In genomic region chr7:87391020-87391701, GRCh38 we compare ENCODE assay signal across 1 cellular context.
TF ChIP-seq lines count a peak whose summit lies in the region.

No MANE protein-coding gene starts in this region.

TF ChIP-seq in K562, 482 proteins besides CTCF, POLR2A, EP300 and RAD21 (continued from another document and continues in another):
- TF ChIP-seq PKNOX1 (IDR thresholded peaks at IDR 0.05) (peak; percentile 81), ARID2 (IDR thresholded peaks at IDR 0.05) (no peak), STAT5B (CRISPR knock-in tag; IDR thresholded peaks at IDR 0.05) (no peak), CHD4 (IDR thresholded peaks at IDR 0.05; ENCODE audit: insufficient read depth, insufficient replicate concordance, low read depth, low read length, poor library complexity, severe bottlenecking) (no peak), ZBED1 (IDR thresholded peaks at IDR 0.05) (no peak), HMG20A (CRISPR knock-in tag; conservative IDR thresholded peaks at IDR 0.05) (no peak), NCOA2 (IDR thresholded peaks at IDR 0.05; ENCODE audit: partially characterized antibody in 2 of 2) (no peak), TSC22D4 (tag; IDR thresholded peaks at IDR 0.05) (no peak), DNMT1 (IDR thresholded peaks at IDR 0.05) (no peak), MCM3 (IDR thresholded peaks at IDR 0.05) (no peak), SIRT6 (IDR thresholded peaks at IDR 0.05; ENCODE audit: low read depth, low read length) (no peak), ZNF444 (CRISPR knock-in tag; IDR thresholded peaks at IDR 0.05) (no peak), PYGO2 (tag; IDR thresholded peaks at IDR 0.05) (no peak), ZFP36 (IDR thresholded peaks at IDR 0.05; ENCODE audit: low read depth, low read length, partially characterized antibody) (no peak), KLF10 (CRISPR knock-in tag; IDR thresholded peaks at IDR 0.05) (no peak), ZNF316 (IDR thresholded peaks at IDR 0.05) (peak; percentile 84), FOXP4 (CRISPR knock-in tag; IDR thresholded peaks at IDR 0.05; ENCODE audit: borderline replicate concordance) (no peak), PTBP1 (IDR thresholded peaks at IDR 0.05; ENCODE audit: low read depth, low read length) (no peak), TBL1XR1 (IDR thresholded peaks at IDR 0.05; ENCODE audit: low read length in 2 of 2) (no peak), ARHGAP35 (IDR thresholded peaks at IDR 0.05; ENCODE audit: partially characterized antibody) (no peak), MAZ (CRISPR knock-in tag; conservative IDR thresholded peaks at IDR 0.05 in 1 of 2, IDR thresholded peaks at IDR 0.05 in 1 of 2) (0 out of 4 replicates have a peak, but pooled peaks of 1 of the 2 experiments have one; percentile 32), ZNF644 (tag; IDR thresholded peaks at IDR 0.05; ENCODE audit: low read depth) (peak; percentile 47; the same call in 1 of the 2 replicates), DPF2 (IDR thresholded peaks at IDR 0.05) (no peak; the same call in 1 of the 2 replicates), COPS2 (conservative IDR thresholded peaks at IDR 0.05) (no peak), ZNF75A (CRISPR knock-in tag; IDR thresholded peaks at IDR 0.05) (no peak), ZNF785 (CRISPR knock-in tag; IDR thresholded peaks at IDR 0.05) (no peak), MYBL2 (IDR thresholded peaks at IDR 0.05; ENCODE audit: low read depth) (no peak), MYBL2 (CRISPR knock-in tag; IDR thresholded peaks at IDR 0.05; ENCODE audit: borderline replicate concordance) (no peak), SETDB1 (IDR thresholded peaks at IDR 0.05; ENCODE audit: low read length) (no peak), SMARCB1 (IDR thresholded peaks at IDR 0.05; ENCODE audit: insufficient read length, low read depth) (no peak), ZNF695 (CRISPR knock-in tag; IDR thresholded peaks at IDR 0.05) (no peak), THRAP3 (IDR thresholded peaks at IDR 0.05; ENCODE audit: borderline replicate concordance) (no peak), MEIS2 (IDR thresholded peaks at IDR 0.05; ENCODE audit: partially characterized antibody) (peak; percentile 57), MTA2 (IDR thresholded peaks at IDR 0.05; ENCODE audit: low read depth) (no peak), TBP (optimal IDR thresholded peaks at IDR 0.05; ENCODE audit: low read depth, low read length) (peak; percentile 27), ZFP1 (CRISPR knock-in tag; IDR thresholded peaks at IDR 0.05) (no peak), U2AF1 (optimal IDR thresholded peaks at IDR 0.05; ENCODE audit: low read depth, low read length) (no peak), LARP7 (IDR thresholded peaks at IDR 0.05) (no peak), CUX1 (CRISPR knock-in tag; IDR thresholded peaks at IDR 0.05) (peak; percentile 70; the same call in 1 of the 2 replicates)
- TF ChIP-seq, protein P1, sequence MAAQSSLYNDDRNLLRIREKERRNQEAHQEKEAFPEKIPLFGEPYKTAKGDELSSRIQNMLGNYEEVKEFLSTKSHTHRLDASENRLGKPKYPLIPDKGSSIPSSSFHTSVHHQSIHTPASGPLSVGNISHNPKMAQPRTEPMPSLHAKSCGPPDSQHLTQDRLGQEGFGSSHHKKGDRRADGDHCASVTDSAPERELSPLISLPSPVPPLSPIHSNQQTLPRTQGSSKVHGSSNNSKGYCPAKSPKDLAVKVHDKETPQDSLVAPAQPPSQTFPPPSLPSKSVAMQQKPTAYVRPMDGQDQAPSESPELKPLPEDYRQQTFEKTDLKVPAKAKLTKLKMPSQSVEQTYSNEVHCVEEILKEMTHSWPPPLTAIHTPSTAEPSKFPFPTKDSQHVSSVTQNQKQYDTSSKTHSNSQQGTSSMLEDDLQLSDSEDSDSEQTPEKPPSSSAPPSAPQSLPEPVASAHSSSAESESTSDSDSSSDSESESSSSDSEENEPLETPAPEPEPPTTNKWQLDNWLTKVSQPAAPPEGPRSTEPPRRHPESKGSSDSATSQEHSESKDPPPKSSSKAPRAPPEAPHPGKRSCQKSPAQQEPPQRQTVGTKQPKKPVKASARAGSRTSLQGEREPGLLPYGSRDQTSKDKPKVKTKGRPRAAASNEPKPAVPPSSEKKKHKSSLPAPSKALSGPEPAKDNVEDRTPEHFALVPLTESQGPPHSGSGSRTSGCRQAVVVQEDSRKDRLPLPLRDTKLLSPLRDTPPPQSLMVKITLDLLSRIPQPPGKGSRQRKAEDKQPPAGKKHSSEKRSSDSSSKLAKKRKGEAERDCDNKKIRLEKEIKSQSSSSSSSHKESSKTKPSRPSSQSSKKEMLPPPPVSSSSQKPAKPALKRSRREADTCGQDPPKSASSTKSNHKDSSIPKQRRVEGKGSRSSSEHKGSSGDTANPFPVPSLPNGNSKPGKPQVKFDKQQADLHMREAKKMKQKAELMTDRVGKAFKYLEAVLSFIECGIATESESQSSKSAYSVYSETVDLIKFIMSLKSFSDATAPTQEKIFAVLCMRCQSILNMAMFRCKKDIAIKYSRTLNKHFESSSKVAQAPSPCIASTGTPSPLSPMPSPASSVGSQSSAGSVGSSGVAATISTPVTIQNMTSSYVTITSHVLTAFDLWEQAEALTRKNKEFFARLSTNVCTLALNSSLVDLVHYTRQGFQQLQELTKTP (IDR thresholded peaks at IDR 0.05; ENCODE audit: low read depth in 1 of 2, partially characterized antibody in 2 of 2) = no peak
- TF ChIP-seq, protein P2, sequence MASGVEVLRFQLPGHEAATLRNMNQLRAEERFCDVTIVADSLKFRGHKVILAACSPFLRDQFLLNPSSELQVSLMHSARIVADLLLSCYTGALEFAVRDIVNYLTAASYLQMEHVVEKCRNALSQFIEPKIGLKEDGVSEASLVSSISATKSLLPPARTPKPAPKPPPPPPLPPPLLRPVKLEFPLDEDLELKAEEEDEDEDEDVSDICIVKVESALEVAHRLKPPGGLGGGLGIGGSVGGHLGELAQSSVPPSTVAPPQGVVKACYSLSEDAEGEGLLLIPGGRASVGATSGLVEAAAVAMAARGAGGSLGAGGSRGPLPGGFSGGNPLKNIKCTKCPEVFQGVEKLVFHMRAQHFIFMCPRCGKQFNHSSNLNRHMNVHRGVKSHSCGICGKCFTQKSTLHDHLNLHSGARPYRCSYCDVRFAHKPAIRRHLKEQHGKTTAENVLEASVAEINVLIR (CRISPR knock-in tag; IDR thresholded peaks at IDR 0.05) = no peak
- TF ChIP-seq, protein P3, sequence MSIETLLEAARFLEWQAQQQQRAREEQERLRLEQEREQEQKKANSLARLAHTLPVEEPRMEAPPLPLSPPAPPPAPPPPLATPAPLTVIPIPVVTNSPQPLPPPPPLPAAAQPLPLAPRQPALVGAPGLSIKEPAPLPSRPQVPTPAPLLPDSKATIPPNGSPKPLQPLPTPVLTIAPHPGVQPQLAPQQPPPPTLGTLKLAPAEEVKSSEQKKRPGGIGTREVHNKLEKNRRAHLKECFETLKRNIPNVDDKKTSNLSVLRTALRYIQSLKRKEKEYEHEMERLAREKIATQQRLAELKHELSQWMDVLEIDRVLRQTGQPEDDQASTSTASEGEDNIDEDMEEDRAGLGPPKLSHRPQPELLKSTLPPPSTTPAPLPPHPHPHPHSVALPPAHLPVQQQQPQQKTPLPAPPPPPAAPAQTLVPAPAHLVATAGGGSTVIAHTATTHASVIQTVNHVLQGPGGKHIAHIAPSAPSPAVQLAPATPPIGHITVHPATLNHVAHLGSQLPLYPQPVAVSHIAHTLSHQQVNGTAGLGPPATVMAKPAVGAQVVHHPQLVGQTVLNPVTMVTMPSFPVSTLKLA (conservative IDR thresholded peaks at IDR 0.05) = peak; percentile 13 to 28; a peak in 1 of 4 replicates
- TF ChIP-seq, protein P4, sequence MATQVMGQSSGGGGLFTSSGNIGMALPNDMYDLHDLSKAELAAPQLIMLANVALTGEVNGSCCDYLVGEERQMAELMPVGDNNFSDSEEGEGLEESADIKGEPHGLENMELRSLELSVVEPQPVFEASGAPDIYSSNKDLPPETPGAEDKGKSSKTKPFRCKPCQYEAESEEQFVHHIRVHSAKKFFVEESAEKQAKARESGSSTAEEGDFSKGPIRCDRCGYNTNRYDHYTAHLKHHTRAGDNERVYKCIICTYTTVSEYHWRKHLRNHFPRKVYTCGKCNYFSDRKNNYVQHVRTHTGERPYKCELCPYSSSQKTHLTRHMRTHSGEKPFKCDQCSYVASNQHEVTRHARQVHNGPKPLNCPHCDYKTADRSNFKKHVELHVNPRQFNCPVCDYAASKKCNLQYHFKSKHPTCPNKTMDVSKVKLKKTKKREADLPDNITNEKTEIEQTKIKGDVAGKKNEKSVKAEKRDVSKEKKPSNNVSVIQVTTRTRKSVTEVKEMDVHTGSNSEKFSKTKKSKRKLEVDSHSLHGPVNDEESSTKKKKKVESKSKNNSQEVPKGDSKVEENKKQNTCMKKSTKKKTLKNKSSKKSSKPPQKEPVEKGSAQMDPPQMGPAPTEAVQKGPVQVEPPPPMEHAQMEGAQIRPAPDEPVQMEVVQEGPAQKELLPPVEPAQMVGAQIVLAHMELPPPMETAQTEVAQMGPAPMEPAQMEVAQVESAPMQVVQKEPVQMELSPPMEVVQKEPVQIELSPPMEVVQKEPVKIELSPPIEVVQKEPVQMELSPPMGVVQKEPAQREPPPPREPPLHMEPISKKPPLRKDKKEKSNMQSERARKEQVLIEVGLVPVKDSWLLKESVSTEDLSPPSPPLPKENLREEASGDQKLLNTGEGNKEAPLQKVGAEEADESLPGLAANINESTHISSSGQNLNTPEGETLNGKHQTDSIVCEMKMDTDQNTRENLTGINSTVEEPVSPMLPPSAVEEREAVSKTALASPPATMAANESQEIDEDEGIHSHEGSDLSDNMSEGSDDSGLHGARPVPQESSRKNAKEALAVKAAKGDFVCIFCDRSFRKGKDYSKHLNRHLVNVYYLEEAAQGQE (CRISPR knock-in tag; IDR thresholded peaks at IDR 0.05; ENCODE audit: low read depth) = no peak
- TF ChIP-seq, protein P5, sequence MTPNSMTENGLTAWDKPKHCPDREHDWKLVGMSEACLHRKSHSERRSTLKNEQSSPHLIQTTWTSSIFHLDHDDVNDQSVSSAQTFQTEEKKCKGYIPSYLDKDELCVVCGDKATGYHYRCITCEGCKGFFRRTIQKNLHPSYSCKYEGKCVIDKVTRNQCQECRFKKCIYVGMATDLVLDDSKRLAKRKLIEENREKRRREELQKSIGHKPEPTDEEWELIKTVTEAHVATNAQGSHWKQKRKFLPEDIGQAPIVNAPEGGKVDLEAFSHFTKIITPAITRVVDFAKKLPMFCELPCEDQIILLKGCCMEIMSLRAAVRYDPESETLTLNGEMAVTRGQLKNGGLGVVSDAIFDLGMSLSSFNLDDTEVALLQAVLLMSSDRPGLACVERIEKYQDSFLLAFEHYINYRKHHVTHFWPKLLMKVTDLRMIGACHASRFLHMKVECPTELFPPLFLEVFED (CRISPR knock-in tag; conservative IDR thresholded peaks at IDR 0.05) = no peak
